Comparison of ENCODE assay signal across 25 cellular contexts in genomic region chr6:65123516-65123915, GRCh38.
"Had no signal": no experiment of that assay in that cellular context is flagged by ENCODE, and none has a peak within 500 bp of the region (broad histone marks: within the 10 kb centered on the region; RNA-seq: fewer than 3 reads in every experiment).

No MANE protein-coding gene starts in this region.

- H3K27me3 Mint-ChIP-seq: activated B cell treated with CpG ODN at 0.5 μM for 24 hours; activated CD4-positive, alpha-beta T cell treated with anti-CD3 and anti-CD28 coated beads, Interleukin-2, amount 10 ng/mL, durations not matched to agents 24 days and 14 days; activated CD8-positive, alpha-beta memory T cell treated with anti-CD3 and anti-CD28 coated beads, Interleukin-2, amount 10 ng/mL, durations not matched to agents 7 days and 5 days; activated naive CD4-positive, alpha-beta T cell treated with anti-CD3 and anti-CD28 coated beads, Interleukin-2, amount 50 U/mL, for 24 hours; activated naive CD8-positive, alpha-beta T cell treated with anti-CD3 and anti-CD28 coated beads, Interleukin-2, amount 50 U/mL, for 24 hours; activated T-cell treated with anti-CD3 and anti-CD28 coated beads, Interleukin-2, amount 50 U/mL, for 24 hours; brain; central memory CD8-positive, alpha-beta T cell; T-helper 17 cell had no signal

- H3K4me3 Mint-ChIP-seq: activated B cell treated with CpG ODN at 0.5 μM for 24 hours; activated CD4-positive, alpha-beta T cell treated with anti-CD3 and anti-CD28 coated beads, Interleukin-2, amount 10 ng/mL, durations not matched to agents 24 days and 14 days; activated CD8-positive, alpha-beta memory T cell treated with anti-CD3 and anti-CD28 coated beads, Interleukin-2, amount 10 ng/mL, durations not matched to agents 7 days and 5 days; activated naive CD4-positive, alpha-beta T cell treated with anti-CD3 and anti-CD28 coated beads, Interleukin-2, amount 50 U/mL, for 24 hours; activated naive CD8-positive, alpha-beta T cell treated with anti-CD3 and anti-CD28 coated beads, Interleukin-2, amount 50 U/mL, for 24 hours; activated T-cell treated with anti-CD3 and anti-CD28 coated beads, Interleukin-2, amount 50 U/mL, for 24 hours; activated T-helper 1 cell treated with anti-CD3 and anti-CD28 coated beads, Interleukin-12 subunit alpha, Interleukin-12 subunit beta, Interleukin-2, Interleukin-4 antibody, amounts not matched to agents 30 ng/mL and 10 ng/mL and 1 ng/mL, durations not matched to agents 14 hours and 24 hours and 36 hours; brain; central memory CD8-positive, alpha-beta T cell; T-helper 17 cell had no signal

- H3K27ac ChIP-seq: SJSA1 had no signal

- H3K4me3 ChIP-seq: SJSA1 had no signal

- H3K27ac Mint-ChIP-seq: activated B cell treated with CpG ODN at 0.5 μM for 24 hours; activated CD4-positive, alpha-beta T cell treated with anti-CD3 and anti-CD28 coated beads, Interleukin-2, amount 10 ng/mL, durations not matched to agents 24 days and 14 days; activated CD8-positive, alpha-beta memory T cell treated with anti-CD3 and anti-CD28 coated beads, Interleukin-2, amount 10 ng/mL, durations not matched to agents 7 days and 5 days; activated naive CD4-positive, alpha-beta T cell treated with anti-CD3 and anti-CD28 coated beads, Interleukin-2, amount 50 U/mL, for 24 hours; activated naive CD8-positive, alpha-beta T cell treated with anti-CD3 and anti-CD28 coated beads, Interleukin-2, amount 50 U/mL, for 24 hours; activated T-cell treated with anti-CD3 and anti-CD28 coated beads, Interleukin-2, amount 50 U/mL, for 24 hours; activated T-helper 1 cell treated with anti-CD3 and anti-CD28 coated beads, Interleukin-12 subunit alpha, Interleukin-12 subunit beta, Interleukin-2, Interleukin-4 antibody, amounts not matched to agents 30 ng/mL and 10 ng/mL and 1 ng/mL, durations not matched to agents 14 hours and 24 hours and 36 hours; brain; T-helper 17 cell had no signal

- H3K9me3 ChIP-seq: SJSA1 had no signal

- H3K27me3 ChIP-seq: SJSA1 had no signal

- H3K36me3 Mint-ChIP-seq: activated CD8-positive, alpha-beta memory T cell treated with anti-CD3 and anti-CD28 coated beads, Interleukin-2, amount 10 ng/mL, durations not matched to agents 7 days and 5 days; activated naive CD4-positive, alpha-beta T cell treated with anti-CD3 and anti-CD28 coated beads, Interleukin-2, amount 50 U/mL, for 24 hours; brain had no signal

- H3K4me1 Mint-ChIP-seq: activated B cell treated with CpG ODN at 0.5 μM for 24 hours; activated CD4-positive, alpha-beta T cell treated with anti-CD3 and anti-CD28 coated beads, Interleukin-2, amount 10 ng/mL, durations not matched to agents 24 days and 14 days; activated CD8-positive, alpha-beta memory T cell treated with anti-CD3 and anti-CD28 coated beads, Interleukin-2, amount 10 ng/mL, durations not matched to agents 7 days and 5 days; activated naive CD4-positive, alpha-beta T cell treated with anti-CD3 and anti-CD28 coated beads, Interleukin-2, amount 50 U/mL, for 24 hours; activated naive CD8-positive, alpha-beta T cell treated with anti-CD3 and anti-CD28 coated beads, Interleukin-2, amount 50 U/mL, for 24 hours; central memory CD8-positive, alpha-beta T cell; T-helper 17 cell had no signal

- DNase-seq: activated B cell treated with CpG ODN at 0.5 μM for 24 hours; activated CD4-positive, alpha-beta T cell treated with anti-CD3 and anti-CD28 coated beads for 1 hour; activated CD4-positive, alpha-beta T cell treated with anti-CD3 and anti-CD28 coated beads, Interleukin-2, amount 10 ng/mL, durations not matched to agents 24 days and 14 days; activated CD4-positive, alpha-beta T cell treated with anti-CD3 and anti-CD28 coated beads, Interleukin-2, amount 50 U/mL, for 48 hours; activated CD8-positive, alpha-beta memory T cell treated with anti-CD3 and anti-CD28 coated beads, Interleukin-2, amount 10 ng/mL, durations not matched to agents 7 days and 5 days; activated effector memory CD4-positive, alpha-beta T cell treated with Interleukin-2 at 50 U/mL for 16 hours; activated naive CD4-positive, alpha-beta T cell; activated naive CD8-positive, alpha-beta T cell treated with anti-CD3 and anti-CD28 coated beads, Interleukin-2, amount 50 U/mL, for 24 hours; activated T-cell treated with anti-CD3 and anti-CD28 coated beads, Interleukin-2, amount 50 U/mL, for 24 hours; amygdala; KG1; NCI-H1092; NCI-H2029; NCI-H2107; NCI-H2171 treated with DMSO at 0.1 percent for 48 hours; NCI-H226; NCI-H526; SHP77; T-helper 17 cell; T-helper 9 cell had no signal

- H3K9me3 Mint-ChIP-seq: activated naive CD4-positive, alpha-beta T cell treated with anti-CD3 and anti-CD28 coated beads, Interleukin-2, amount 50 U/mL, for 24 hours; brain had no signal
